ENCODE assay signal across 17 cellular contexts in the genomic region with DNA sequence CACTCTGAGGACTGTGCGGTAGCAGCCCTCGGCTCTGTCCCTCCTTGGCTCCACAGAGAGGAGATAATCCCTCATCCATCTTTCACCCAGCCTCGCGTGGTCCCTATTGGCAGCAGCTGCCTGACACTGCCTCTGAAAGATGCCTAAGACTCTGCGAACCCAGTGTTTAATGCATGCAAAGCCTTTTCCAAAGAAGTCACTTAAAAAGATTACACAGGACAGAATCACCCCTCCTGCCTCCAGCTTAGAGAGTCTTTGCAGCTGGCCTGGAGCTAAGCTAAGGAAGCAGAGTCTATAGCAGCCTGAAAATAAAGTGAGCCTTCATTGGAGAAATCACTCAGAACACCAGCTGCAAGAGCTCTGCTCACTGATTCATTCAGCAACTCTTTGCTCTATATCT.
"Had no signal": no experiment of that assay in that cellular context is flagged by ENCODE, and none has a peak within 500 bp of the region (broad histone marks: within the 10 kb centered on the region; RNA-seq: fewer than 3 reads in every experiment).

No MANE protein-coding gene starts in this region.

- H3K9me3 Mint-ChIP-seq: activated CD4-positive, alpha-beta T cell treated with anti-CD3 and anti-CD28 coated beads, Interleukin-2, amount 10 ng/mL, durations not matched to agents 7 days and 5 days; activated naive CD4-positive, alpha-beta T cell treated with anti-CD3 and anti-CD28 coated beads, Interleukin-2, amount 50 U/mL, for 24 hours; activated T-cell treated with anti-CD3 and anti-CD28 coated beads, Interleukin-2, amount 50 U/mL, for 72 hours; memory B cell; naive thymus-derived CD8-positive, alpha-beta T cell; stimulated activated naive CD8-positive, alpha-beta T cell treated with anti-CD3 and anti-CD28 coated beads, Interleukin-15, Interleukin-2, amounts not matched to agents 100 ng/mL and 50 ng/mL, for 24 hours; T-cell; type B pancreatic cell had no signal

- H3K36me3 Mint-ChIP-seq: activated naive CD4-positive, alpha-beta T cell treated with anti-CD3 and anti-CD28 coated beads, Interleukin-2, amount 50 U/mL, for 24 hours; memory B cell; naive thymus-derived CD8-positive, alpha-beta T cell; T-cell; type B pancreatic cell had no signal

- H3K27ac Mint-ChIP-seq: activated CD4-positive, alpha-beta T cell treated with anti-CD3 and anti-CD28 coated beads, Interleukin-2, amount 10 ng/mL, durations not matched to agents 7 days and 5 days; activated naive CD4-positive, alpha-beta T cell treated with anti-CD3 and anti-CD28 coated beads, Interleukin-2, amount 50 U/mL, for 24 hours; activated T-cell treated with anti-CD3 and anti-CD28 coated beads, Interleukin-2, amount 50 U/mL, for 72 hours; memory B cell; naive thymus-derived CD8-positive, alpha-beta T cell; stimulated activated naive CD8-positive, alpha-beta T cell treated with anti-CD3 and anti-CD28 coated beads, Interleukin-15, Interleukin-2, amounts not matched to agents 100 ng/mL and 50 ng/mL, for 24 hours; T-cell; type B pancreatic cell had no signal

- DNase-seq: activated CD4-positive, alpha-beta T cell treated with anti-CD3 and anti-CD28 coated beads, Interleukin-2, amount 10 ng/mL, durations not matched to agents 7 days and 5 days; activated CD4-positive, CD25-positive, alpha-beta regulatory T cell; activated CD8-positive, alpha-beta memory T cell treated with anti-CD3 and anti-CD28 coated beads for 24 hours; activated gamma-delta T cell; activated T-cell treated with anti-CD3 and anti-CD28 coated beads, Interleukin-2, amount 50 U/mL, for 72 hours; adrenal gland; effector memory CD4-positive, alpha-beta T cell; kidney; left ventricle myocardium superior; naive thymus-derived CD8-positive, alpha-beta T cell; stimulated activated CD4-positive, alpha-beta T cell treated with anti-CD3 and anti-CD28 coated beads, Interleukin-2, amount 100 ng/mL, for 24 hours; T-cell; testis had no signal

- H3K4me1 Mint-ChIP-seq: activated CD4-positive, alpha-beta T cell treated with anti-CD3 and anti-CD28 coated beads, Interleukin-2, amount 10 ng/mL, durations not matched to agents 7 days and 5 days; activated naive CD4-positive, alpha-beta T cell treated with anti-CD3 and anti-CD28 coated beads, Interleukin-2, amount 50 U/mL, for 24 hours; memory B cell; T-cell had no signal

- H3K4me3 Mint-ChIP-seq: activated CD4-positive, alpha-beta T cell treated with anti-CD3 and anti-CD28 coated beads, Interleukin-2, amount 10 ng/mL, durations not matched to agents 7 days and 5 days; activated naive CD4-positive, alpha-beta T cell treated with anti-CD3 and anti-CD28 coated beads, Interleukin-2, amount 50 U/mL, for 24 hours; activated T-cell treated with anti-CD3 and anti-CD28 coated beads, Interleukin-2, amount 50 U/mL, for 72 hours; memory B cell; naive thymus-derived CD8-positive, alpha-beta T cell; stimulated activated naive CD8-positive, alpha-beta T cell treated with anti-CD3 and anti-CD28 coated beads, Interleukin-15, Interleukin-2, amounts not matched to agents 100 ng/mL and 50 ng/mL, for 24 hours; T-cell; type B pancreatic cell had no signal

- H3K27me3 Mint-ChIP-seq: activated naive CD4-positive, alpha-beta T cell treated with anti-CD3 and anti-CD28 coated beads, Interleukin-2, amount 50 U/mL, for 24 hours had no signal
